ENCODE assay signal across 28 cellular contexts in genomic region chr1:69499203-69499803, GRCh38.
"Had no signal": no experiment of that assay in that cellular context is flagged by ENCODE, and none has a peak within 500 bp of the region (broad histone marks: within the 10 kb centered on the region; RNA-seq: fewer than 3 reads in every experiment).

No MANE protein-coding gene starts in this region.

- H3K4me3 Mint-ChIP-seq: activated CD4-positive, alpha-beta memory T cell treated with anti-CD3 and anti-CD28 coated beads, Interleukin-2, amount 10 ng/mL, durations not matched to agents 7 days and 5 days; activated CD4-positive, alpha-beta T cell treated with anti-CD3 and anti-CD28 coated beads, Interleukin-2, amount 10 ng/mL, durations not matched to agents 7 days and 5 days; activated naive CD4-positive, alpha-beta T cell treated with anti-CD3 and anti-CD28 coated beads, Interleukin-2, amount 50 U/mL, for 24 hours; activated T-cell treated with anti-CD3 and anti-CD28 coated beads, Interleukin-2, amount 50 U/mL, for 24 hours; brain; natural killer cell; stimulated activated naive B cell treated with anti-CD40 and anti-IgM and Interleukin-4, amounts not matched to agents 10 μg/mL and 1 μg/mL and 100 μg/mL, for 72 hours; WTC11 had no signal

- H3K27me3 ChIP-seq: dorsolateral prefrontal cortex, gastroesophageal sphincter, hepatocyte, ovary, sigmoid colon, stomach, tibial artery had no signal

- H3K4me2 ChIP-seq: hepatocyte had no signal

- H3K36me3 ChIP-seq: gastroesophageal sphincter, left ventricle myocardium inferior, ovary, sigmoid colon, stomach, tibial artery had no signal

- H3K27ac ChIP-seq: coronary artery, dorsolateral prefrontal cortex, gastroesophageal sphincter, hepatocyte, left ventricle myocardium inferior, ovary, sigmoid colon, stomach, tibial artery had no signal

- H3K36me3 Mint-ChIP-seq: activated naive CD4-positive, alpha-beta T cell treated with anti-CD3 and anti-CD28 coated beads, Interleukin-2, amount 50 U/mL, for 24 hours; brain; natural killer cell; stimulated activated naive B cell treated with anti-CD40 and anti-IgM and Interleukin-4, amounts not matched to agents 10 μg/mL and 1 μg/mL and 100 μg/mL, for 72 hours; WTC11 had no signal

- H3K79me2 ChIP-seq: hepatocyte had no signal

- H3K4me1 Mint-ChIP-seq: activated CD4-positive, alpha-beta memory T cell treated with anti-CD3 and anti-CD28 coated beads, Interleukin-2, amount 10 ng/mL, durations not matched to agents 7 days and 5 days; activated CD4-positive, alpha-beta T cell treated with anti-CD3 and anti-CD28 coated beads, Interleukin-2, amount 10 ng/mL, durations not matched to agents 7 days and 5 days; activated naive CD4-positive, alpha-beta T cell treated with anti-CD3 and anti-CD28 coated beads, Interleukin-2, amount 50 U/mL, for 24 hours; brain; natural killer cell; stimulated activated naive B cell treated with anti-CD40 and anti-IgM and Interleukin-4, amounts not matched to agents 10 μg/mL and 1 μg/mL and 100 μg/mL, for 72 hours; WTC11 had no signal

- H2AFZ ChIP-seq: hepatocyte had no signal

- H3K27ac Mint-ChIP-seq: activated CD4-positive, alpha-beta memory T cell treated with anti-CD3 and anti-CD28 coated beads, Interleukin-2, amount 10 ng/mL, durations not matched to agents 7 days and 5 days; activated CD4-positive, alpha-beta T cell treated with anti-CD3 and anti-CD28 coated beads, Interleukin-2, amount 10 ng/mL, durations not matched to agents 7 days and 5 days; activated naive CD4-positive, alpha-beta T cell treated with anti-CD3 and anti-CD28 coated beads, Interleukin-2, amount 50 U/mL, for 24 hours; activated T-cell treated with anti-CD3 and anti-CD28 coated beads, Interleukin-2, amount 50 U/mL, for 24 hours; brain; natural killer cell; progenitor cell of endocrine pancreas; stimulated activated naive B cell treated with anti-CD40 and anti-IgM and Interleukin-4, amounts not matched to agents 10 μg/mL and 1 μg/mL and 100 μg/mL, for 72 hours; WTC11 had no signal

- H3K27me3 Mint-ChIP-seq: activated CD4-positive, alpha-beta memory T cell treated with anti-CD3 and anti-CD28 coated beads, Interleukin-2, amount 10 ng/mL, durations not matched to agents 7 days and 5 days; activated CD4-positive, alpha-beta T cell treated with anti-CD3 and anti-CD28 coated beads, Interleukin-2, amount 10 ng/mL, durations not matched to agents 7 days and 5 days; activated T-cell treated with anti-CD3 and anti-CD28 coated beads, Interleukin-2, amount 50 U/mL, for 24 hours; brain; progenitor cell of endocrine pancreas; stimulated activated naive B cell treated with anti-CD40 and anti-IgM and Interleukin-4, amounts not matched to agents 10 μg/mL and 1 μg/mL and 100 μg/mL, for 72 hours had no signal

- H3K4me3 ChIP-seq: coronary artery, dorsolateral prefrontal cortex, gastroesophageal sphincter, hepatocyte, left ventricle myocardium inferior, lung, ovary, sigmoid colon, stomach, tibial artery had no signal

- H3K9me3 Mint-ChIP-seq: activated CD4-positive, alpha-beta memory T cell treated with anti-CD3 and anti-CD28 coated beads, Interleukin-2, amount 10 ng/mL, durations not matched to agents 7 days and 5 days; activated CD4-positive, alpha-beta T cell treated with anti-CD3 and anti-CD28 coated beads, Interleukin-2, amount 10 ng/mL, durations not matched to agents 7 days and 5 days; brain; stimulated activated naive B cell treated with anti-CD40 and anti-IgM and Interleukin-4, amounts not matched to agents 10 μg/mL and 1 μg/mL and 100 μg/mL, for 72 hours; WTC11 had no signal

- H3K9me3 ChIP-seq: gastroesophageal sphincter, left ventricle myocardium inferior, ovary, sigmoid colon, stomach, tibial artery had no signal

- DNase-seq: activated CD4-positive, alpha-beta memory T cell treated with anti-CD3 and anti-CD28 coated beads, Interleukin-2, amount 10 ng/mL, durations not matched to agents 7 days and 5 days; activated CD4-positive, alpha-beta T cell treated with anti-CD3 and anti-CD28 coated beads for 1 hour; activated CD4-positive, alpha-beta T cell treated with anti-CD3 and anti-CD28 coated beads, Interleukin-2, amount 10 ng/mL, durations not matched to agents 7 days and 5 days; activated CD8-positive, alpha-beta memory T cell treated with anti-CD3 and anti-CD28 coated beads, Interleukin-2, amount 50 U/mL, for 48 hours; activated gamma-delta T cell treated with Interleukin-2 at 50 U/mL for 16 hours; activated T-cell treated with anti-CD3 and anti-CD28 coated beads, Interleukin-2, amount 50 U/mL, for 24 hours; dorsolateral prefrontal cortex; effector memory CD4-positive, alpha-beta T cell; islet precursor cell; left ventricle myocardium inferior; mesendoderm; natural killer cell; ovary; sigmoid colon; small intestine; stimulated activated CD4-positive, alpha-beta T cell treated with anti-CD3 and anti-CD28 coated beads, Interleukin-1b, Interleukin-23, amount 100 ng/mL, for 48 hours; stimulated activated naive B cell treated with anti-CD40 and anti-IgM and Interleukin-4, amounts not matched to agents 10 μg/mL and 1 μg/mL and 100 μg/mL, for 72 hours; stomach; T-helper 9 cell; tibial artery had no signal
